20 cellular contexts compared by ENCODE assay signal in genomic region chr7:407706-408539, GRCh38.
DNase-seq lines count a peak whose midpoint lies in the region; ATAC-seq and TF ChIP-seq lines count a peak whose summit lies in the region.
"Had no signal": no experiment of that assay in that cellular context is flagged by ENCODE, and none has a peak within 500 bp of the region (broad histone marks: within the 10 kb centered on the region; RNA-seq: fewer than 3 reads in every experiment).

No MANE protein-coding gene starts in this region.

- H3K4me3 Mint-ChIP-seq in activated T-cell treated with anti-CD3 and anti-CD28 coated beads, Interleukin-2, amount 50 U/mL, for 4 hours = no peak overlapping the region
- H3K4me3 Mint-ChIP-seq in endodermal cell = no peak overlapping the region
- H3K4me3 Mint-ChIP-seq: CD8-positive, alpha-beta memory T cell had no signal

- intact Hi-C loops in stomach (cut with DNase I; ENCODE audit: low total_unique reads) = no loop called here

- no peaks in the 10 kb centered on the region for H3K4me1 Mint-ChIP-seq in activated T-cell treated with anti-CD3 and anti-CD28 coated beads, Interleukin-2, amount 50 U/mL, for 4 hours (ENCODE audit: low read depth)
- H3K4me1 Mint-ChIP-seq in endodermal cell = peaks cover 12% of the 10 kb centered on the region
- H3K4me1 Mint-ChIP-seq: CD8-positive, alpha-beta memory T cell had no signal

- H3K4me1 ChIP-seq in HEK293 (ENCODE audit: control insufficient read depth, insufficient read depth, low read length) = no peaks in the 10 kb centered on the region
- peaks cover 10% of the 10 kb centered on the region for H3K4me1 ChIP-seq in endodermal cell (ENCODE audit: control insufficient read depth, insufficient read depth, low read length)
- H3K4me1 ChIP-seq in stomach = peaks cover 0 to 6% (median 3%) of the 10 kb centered on the region in 4 donors

- H3K27me3 ChIP-seq in endodermal cell (ENCODE audit: control insufficient read depth, insufficient read depth, low read length, poor library complexity, severe bottlenecking) (no peaks in the 10 kb centered on the region), stomach (peaks cover 0 to 46% (median 0%) of the 10 kb centered on the region in 3 donors)

- DNase-seq in activated T-cell treated with anti-CD3 and anti-CD28 coated beads, Interleukin-2, amount 50 U/mL, for 4 hours = peak; percentile 2
- no peak for DNase-seq in activated T-cell treated with anti-CD3 and anti-CD28 coated beads for 4 hours
- peak; percentile 13 for DNase-seq in endodermal cell
- DNase-seq in stomach = peak; percentile 17
- DNase-seq in NCI-H69 (lab: John Stamatoyannopoulos, UW) = no peak
- no peak for DNase-seq in globus pallidus (ENCODE audit: low spot score)
- DNase-seq in NCI-H345 (lab: John Stamatoyannopoulos, UW) = no peak
- DNase-seq: GOT3, KBM-7, MV-4-11, NCI-H1417, NCI-H187, NCI-H2107, NCI-H510A treated with DMSO at 0.1 percent for 48 hours, NCI-H82, OCI-M1, SIG-M5 had no signal

- H3K36me3 ChIP-seq in HEK293 (ENCODE audit: control insufficient read depth in 2 of 2, insufficient read depth in 1 of 2, low read length in 2 of 2) = no peaks in the 10 kb centered on the region
- no peaks in the 10 kb centered on the region for H3K36me3 ChIP-seq in endodermal cell (ENCODE audit: control insufficient read depth, insufficient read depth, low read length)
- no peaks in the 10 kb centered on the region for H3K36me3 ChIP-seq in stomach

- no peaks in the 10 kb centered on the region for H3K9me3 Mint-ChIP-seq in activated T-cell treated with anti-CD3 and anti-CD28 coated beads, Interleukin-2, amount 50 U/mL, for 4 hours
- H3K9me3 Mint-ChIP-seq in endodermal cell = no peaks in the 10 kb centered on the region
- H3K9me3 Mint-ChIP-seq: CD8-positive, alpha-beta memory T cell had no signal

- POLR2A ChIA-PET in HEK293 (lab: Yijun Ruan, JAX) = no interaction called here

- no peaks in the 10 kb centered on the region for H3K36me3 Mint-ChIP-seq in activated T-cell treated with anti-CD3 and anti-CD28 coated beads, Interleukin-2, amount 50 U/mL, for 4 hours (ENCODE audit: insufficient read depth)
- no peaks in the 10 kb centered on the region for H3K36me3 Mint-ChIP-seq in endodermal cell (ENCODE audit: low read depth)
- H3K36me3 Mint-ChIP-seq: CD8-positive, alpha-beta memory T cell had no signal

- H3K27ac Mint-ChIP-seq in endodermal cell = no peak overlapping the region

- TF ChIP-seq EP300 in stomach (IDR thresholded peaks at IDR 0.05) = no peak

- ATAC-seq in activated T-cell treated with anti-CD3 and anti-CD28 coated beads, Interleukin-2, amount 50 U/mL, for 4 hours = no peak
- ATAC-seq: HCT116 had no signal

- no peaks in the 10 kb centered on the region for H3K9me3 ChIP-seq in HEK293 (ENCODE audit: control insufficient read depth, insufficient read depth, low read depth, low read length)
- H3K9me3 ChIP-seq in endodermal cell (ENCODE audit: control insufficient read depth, low read length) = no peaks in the 10 kb centered on the region
- no peaks in the 10 kb centered on the region for H3K9me3 ChIP-seq in stomach

- peaks cover 6% of the 10 kb centered on the region for H3K27me3 Mint-ChIP-seq in activated T-cell treated with anti-CD3 and anti-CD28 coated beads, Interleukin-2, amount 50 U/mL, for 4 hours (ENCODE audit: low read depth)
- H3K27me3 Mint-ChIP-seq in endodermal cell (ENCODE audit: insufficient read depth) = peaks cover 10% of the 10 kb centered on the region

- no peak for TF ChIP-seq POLR2A in stomach (IDR thresholded peaks at IDR 0.05)

- no peak overlapping the region for H3K9ac ChIP-seq in endodermal cell (ENCODE audit: extremely low read depth, low read length, poor library complexity, severe bottlenecking)

- CTCF ChIA-PET in HEK293 (lab: Yijun Ruan, JAX) = interaction anchor here (1.2 kb wide), 1 partner anchor 87 kb away, joined by 3 read pairs; no protein-coding TSS in a partner anchor

- H3K4me3 ChIP-seq in HEK293 (ENCODE audit: low read depth, low read length) (no peak overlapping the region), endodermal cell (ENCODE audit: low read length) (no peak overlapping the region), stomach (no peak overlapping the region)

- TF ChIP-seq CTCF in HEK293 (tag by site-specific recombination; IDR thresholded peaks at IDR 0.05) (no peak), endodermal cell (conservative IDR thresholded peaks at IDR 0.05) (no peak), stomach (IDR thresholded peaks at IDR 0.05) (no peak)

- H3K27ac ChIP-seq in HEK293 (ENCODE audit: extremely low read depth, low read depth, low read length) (no peak overlapping the region), endodermal cell (ENCODE audit: low read depth, low read length) (no peak overlapping the region), stomach (no peak overlapping the region)

- 89 to 97% methylated on average over 4 to 6 of the region's 6 CpGs for WGBS in endodermal cell (ENCODE audit: insufficient coverage in 1 of 2, insufficient read length in 1 of 2), 2 experiments
- WGBS in stomach, 5 donors = 73 to 92% (median 82%) methylated on average over 6 of the region's 6 CpGs

TF ChIP-seq in HEK293, 187 proteins besides CTCF, POLR2A, EP300 and RAD21:
- TF ChIP-seq ZBTB26 (tag by site-specific recombination; optimal IDR thresholded peaks at IDR 0.05) (no peak), ZBTB17 (tag by site-specific recombination; IDR thresholded peaks at IDR 0.05) (peak; percentile 90), ZNF658 (tag by site-specific recombination; IDR thresholded peaks at IDR 0.05) (no peak), ZNF366 (tag by site-specific recombination; conservative IDR thresholded peaks at IDR 0.05) (peak; percentile 93), ZNF629 (tag by site-specific recombination; IDR thresholded peaks at IDR 0.05) (no peak), SALL2 (tag by site-specific recombination; IDR thresholded peaks at IDR 0.05; ENCODE audit: borderline replicate concordance) (no peak), MEIS1 (CRISPR knock-in tag; IDR thresholded peaks at IDR 0.05; ENCODE audit: borderline replicate concordance) (no peak), WT1 (tag by site-specific recombination; IDR thresholded peaks at IDR 0.05) (no peak), ZFP3 (tag by site-specific recombination; IDR thresholded peaks at IDR 0.05; ENCODE audit: low read depth) (no peak), ZNF248 (tag by site-specific recombination; IDR thresholded peaks at IDR 0.05) (no peak), EGR2 (tag by site-specific recombination; IDR thresholded peaks at IDR 0.05; ENCODE audit: low read depth) (peak; percentile 98), ZNF521 (tag by site-specific recombination; IDR thresholded peaks at IDR 0.05) (no peak), ZBTB21 (tag by site-specific recombination; IDR thresholded peaks at IDR 0.05) (no peak), ZFHX2 (tag by site-specific recombination; conservative IDR thresholded peaks at IDR 0.05) (peak; percentile 85)
TF ChIP-seq in HEK293: peak in this region for 4.

Comparison
In these comparisons a context has a peak if more than half of its experiments do, and no peak if none do; other contexts are left out.
1. DNase-seq: peak in activated T-cell treated with anti-CD3 and anti-CD28 coated beads, Interleukin-2, amount 50 U/mL, for 4 hours (single experiment), endodermal cell (single experiment) and stomach (single experiment); none in activated T-cell treated with anti-CD3 and anti-CD28 coated beads for 4 hours (single experiment), NCI-H69 (single experiment), globus pallidus (single experiment) and NCI-H345 (single experiment).